Comparison of ENCODE assay signal across 16 cellular contexts in the genomic region with DNA sequence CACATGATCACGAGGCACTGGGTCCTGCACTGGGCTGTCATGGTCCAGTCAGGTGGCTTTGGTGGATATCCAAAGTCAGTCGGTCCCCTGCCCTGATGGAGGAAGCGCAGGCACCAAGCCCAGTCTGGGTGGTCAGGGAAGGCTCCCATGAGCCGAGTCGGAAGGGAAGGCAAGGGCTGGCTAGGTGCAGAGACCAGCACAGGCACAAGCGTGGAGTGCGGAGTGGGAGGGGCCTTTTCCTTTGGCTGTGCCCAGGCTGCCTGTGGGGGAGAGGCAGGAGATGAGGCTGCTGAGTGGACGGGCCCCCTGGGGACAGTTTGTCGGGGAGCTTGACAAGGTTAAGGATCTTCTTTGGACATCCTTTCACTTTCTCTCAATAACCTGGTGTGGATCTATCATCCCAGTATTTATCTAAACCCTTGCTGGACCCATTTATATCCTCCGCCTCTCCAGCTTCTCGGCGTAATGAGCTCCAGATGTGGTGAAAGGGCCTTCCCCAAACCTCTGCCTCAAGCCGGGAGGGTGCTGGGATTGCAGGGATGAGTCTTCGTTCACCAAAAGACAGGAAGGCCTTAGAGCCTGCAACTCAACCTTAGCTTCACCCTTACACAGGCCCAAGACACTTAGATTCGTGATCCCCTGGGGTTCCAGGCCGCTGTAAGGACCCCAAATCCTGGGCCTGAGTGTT. TPM values are rescaled to one million over a fixed set of nuclear protein-coding genes. Genes with fewer than 3 reads are reported as not detected.
DNase-seq lines count a peak whose midpoint lies in the region; ATAC-seq and TF ChIP-seq lines count a peak whose summit lies in the region.
"Had no signal": no experiment of that assay in that cellular context is flagged by ENCODE, and none has a peak within 500 bp of the region (broad histone marks: within the 10 kb centered on the region; RNA-seq: fewer than 3 reads in every experiment).

No MANE protein-coding gene starts in this region.

- no peaks in the 10 kb centered on the region; the same call in 1 of the 2 replicates for H3K79me2 ChIP-seq in OCI-LY3 (ENCODE audit: low read length)

- no peaks in the 10 kb centered on the region for H3K36me3 ChIP-seq in OCI-LY3 (replicated peaks; ENCODE audit: low read depth, low read length)
- H3K36me3 ChIP-seq: esophagus muscularis mucosa had no signal

- no peak overlapping the region for H2AFZ ChIP-seq in OCI-LY3 (ENCODE audit: low read depth, low read length)

- DNase-seq in AG10803 (ENCODE audit: low read depth) = peak; percentile 91
- peak; percentile 90 for DNase-seq in fibroblast of peridontal ligament (ENCODE audit: extremely low read depth)
- DNase-seq in osteocyte (ENCODE audit: extremely low spot score, unreplicated experiment) = no peak
- DNase-seq in NCI-H1694 (lab: John Stamatoyannopoulos, UW) = no peak
- no peak for DNase-seq in dermis blood vessel endothelial cell
- DNase-seq: GF-D8; NCI-H69; SHP77 treated with DMSO at 0.1 percent for 48 hours; stimulated activated naive CD4-positive, alpha-beta T cell treated with Interleukin-2 at 50 U/mL for 16 hours had no signal

- H3K27ac Mint-ChIP-seq in osteocyte (ENCODE audit: unreplicated experiment) = peak overlapping the region; percentile 89
- H3K27ac Mint-ChIP-seq: activated naive CD4-positive, alpha-beta T cell treated with anti-CD3 and anti-CD28 coated beads, Interleukin-2, amount 50 U/mL, for 24 hours had no signal

- H3K27me3 ChIP-seq in OCI-LY3 (ENCODE audit: low read depth, low read length) = no peaks in the 10 kb centered on the region

- H3K4me1 Mint-ChIP-seq in osteocyte (ENCODE audit: unreplicated experiment) = peaks cover 43% of the 10 kb centered on the region
- H3K4me1 Mint-ChIP-seq: activated naive CD4-positive, alpha-beta T cell treated with anti-CD3 and anti-CD28 coated beads, Interleukin-2, amount 50 U/mL, for 24 hours had no signal

- ATAC-seq in HG02759 (IDR thresholded peaks at IDR 0.05; ENCODE audit: unreplicated experiment) (no peak), HG03108 (IDR thresholded peaks at IDR 0.05; ENCODE audit: unreplicated experiment) (no peak)

- H3K9me3 ChIP-seq in OCI-LY3 (ENCODE audit: insufficient read depth, low read length) = no peaks in the 10 kb centered on the region
- H3K9me3 ChIP-seq: esophagus muscularis mucosa had no signal

- peak overlapping the region; percentile 49; the same call in 1 of the 2 replicates for H3K27ac ChIP-seq in OCI-LY3 (ENCODE audit: low read length)
- H3K27ac ChIP-seq: C4-2B, esophagus muscularis mucosa, KMS-11 had no signal

- H3K27me3 Mint-ChIP-seq in osteocyte (ENCODE audit: unreplicated experiment) = no peaks in the 10 kb centered on the region
- H3K27me3 Mint-ChIP-seq: activated naive CD4-positive, alpha-beta T cell treated with anti-CD3 and anti-CD28 coated beads, Interleukin-2, amount 50 U/mL, for 24 hours had no signal

- peaks cover 42% of the 10 kb centered on the region for H3K4me1 ChIP-seq in OCI-LY3 (ENCODE audit: low read length)

- H3K9ac ChIP-seq in OCI-LY3 (ENCODE audit: low read length) = peak overlapping the region; percentile 27; the same call in 1 of the 2 replicates
- H3K9ac ChIP-seq: KMS-11 had no signal

- peak overlapping the region; percentile 35 for H3K4me3 Mint-ChIP-seq in osteocyte (ENCODE audit: unreplicated experiment)
- H3K4me3 Mint-ChIP-seq: activated naive CD4-positive, alpha-beta T cell treated with anti-CD3 and anti-CD28 coated beads, Interleukin-2, amount 50 U/mL, for 24 hours had no signal

- TF ChIP-seq CTCF in AG10803 (conservative IDR thresholded peaks at IDR 0.05; ENCODE audit: low read length) (no peak), OCI-LY3 (IDR thresholded peaks at IDR 0.05; ENCODE audit: low read depth, low read length) (no peak), osteocyte (IDR thresholded peaks at IDR 0.05) (no peak)

- no peaks in the 10 kb centered on the region for H4K20me1 ChIP-seq in OCI-LY3 (ENCODE audit: insufficient read depth, low read length)

- no peaks in the 10 kb centered on the region for H3K36me3 Mint-ChIP-seq in osteocyte (ENCODE audit: unreplicated experiment)
- H3K36me3 Mint-ChIP-seq: activated naive CD4-positive, alpha-beta T cell treated with anti-CD3 and anti-CD28 coated beads, Interleukin-2, amount 50 U/mL, for 24 hours had no signal

- peak overlapping the region; percentile 62 for H3K4me2 ChIP-seq in OCI-LY3 (ENCODE audit: low read length)
- H3K4me2 ChIP-seq: KMS-11 had no signal

- H3K9me3 Mint-ChIP-seq in osteocyte (ENCODE audit: unreplicated experiment) = no peaks in the 10 kb centered on the region
- H3K9me3 Mint-ChIP-seq: activated naive CD4-positive, alpha-beta T cell treated with anti-CD3 and anti-CD28 coated beads, Interleukin-2, amount 50 U/mL, for 24 hours had no signal

- H3K4me3 ChIP-seq in AG10803 (ENCODE audit: low read length) (0 out of 2 replicates have a peak overlapping the region, but pooled peaks have one; percentile 24), OCI-LY3 (ENCODE audit: low read length) (peak overlapping the region; percentile 45; the same call in 1 of the 2 replicates)
- H3K4me3 ChIP-seq: esophagus muscularis mucosa had no signal

RNA-seq across cellular contexts. Expression of a gene that starts 42.9 kb away (rescaled TPM):
- total RNA-seq in osteocyte (32.5 and 33.6 TPM in 2 replicates), dermis blood vessel endothelial cell (35.1 and 42.3 TPM in 2 replicates)

Comparison
In these comparisons a context has a peak if more than half of its experiments do, and no peak if none do; other contexts are left out.
1. DNase-seq: peak in AG10803 (single experiment) and fibroblast of peridontal ligament (single experiment); none in osteocyte (single experiment), NCI-H1694 (single experiment) and dermis blood vessel endothelial cell (single experiment).